ENCODE assay signal across 1 cellular context in genomic region chr11:97537407-97538150, GRCh38.
TF ChIP-seq lines count a peak whose summit lies in the region.

No MANE protein-coding gene starts in this region.

TF ChIP-seq in WTC11, 78 proteins besides CTCF, POLR2A, EP300 and RAD21:
- TF ChIP-seq USF1 (CRISPR knock-in tag; IDR thresholded peaks at IDR 0.05) (0 out of 2 replicates have a peak, but pooled peaks have one; percentile 23), MAX (CRISPR knock-in tag; IDR thresholded peaks at IDR 0.05) (0 out of 2 replicates have a peak, but pooled peaks have one; percentile 26), ZNF512 (CRISPR knock-in tag; IDR thresholded peaks at IDR 0.05; ENCODE audit: borderline replicate concordance) (no peak)
